In the genomic region with DNA sequence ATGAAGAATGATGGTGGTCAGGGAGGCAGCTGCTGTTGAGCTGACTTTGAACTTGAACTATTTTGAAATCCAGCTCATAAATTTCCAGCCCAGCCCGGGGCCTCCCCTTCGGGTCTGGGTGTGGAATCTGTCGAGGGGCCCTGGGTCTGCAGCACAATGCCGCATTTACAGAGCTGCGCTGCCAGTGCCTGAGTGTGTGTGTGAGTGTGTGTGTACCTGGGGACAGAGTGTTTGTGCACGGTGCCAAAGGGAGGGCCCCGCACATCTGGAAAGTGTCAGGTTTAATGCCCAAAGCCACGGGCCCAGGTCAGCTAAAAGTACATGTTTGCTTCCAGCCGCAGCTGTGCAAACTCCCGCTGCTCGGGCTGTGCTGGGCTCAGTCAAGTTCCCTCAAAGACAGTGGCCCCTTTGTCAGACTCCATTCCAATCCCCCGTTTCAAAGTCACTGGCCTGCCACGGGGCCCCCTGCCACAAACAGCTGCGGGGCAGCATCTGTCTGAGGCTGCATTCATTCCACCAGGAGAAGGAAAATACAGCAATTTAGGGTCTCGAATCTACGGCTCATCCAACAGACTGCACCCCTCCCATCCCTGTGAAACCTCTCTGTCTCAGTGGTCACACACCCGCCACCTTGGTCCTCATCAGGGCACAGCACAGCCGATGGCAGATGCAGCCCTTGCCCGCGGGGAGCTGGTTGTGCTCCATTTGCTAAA, we compare ENCODE assay signal across 18 cellular contexts. TPM values are rescaled to one million over a fixed set of nuclear protein-coding genes. Genes with fewer than 3 reads are reported as not detected.
DNase-seq lines count a peak whose midpoint lies in the region; ATAC-seq and TF ChIP-seq lines count a peak whose summit lies in the region.
"Had no signal": no experiment of that assay in that cellular context is flagged by ENCODE, and none has a peak within 500 bp of the region (broad histone marks: within the 10 kb centered on the region; RNA-seq: fewer than 3 reads in every experiment).

No MANE protein-coding gene starts in this region.

- H3K36me3 ChIP-seq in KOPT-K1 (ENCODE audit: insufficient read depth, low read length) (no peaks in the 10 kb centered on the region), SJCRH30 (no peaks in the 10 kb centered on the region), hepatocyte (replicated peaks; ENCODE audit: insufficient read depth, low read depth) (no peaks in the 10 kb centered on the region), heart left ventricle (no peaks in the 10 kb centered on the region)
- H3K36me3 ChIP-seq: uterus had no signal

- DNase-seq in SJCRH30 = peak; percentile 95 to 97
- DNase-seq in hepatocyte (ENCODE audit: low spot score) = peak; percentile 55
- DNase-seq in sciatic nerve (ENCODE audit: low spot score) = peak; percentile 75
- no peak for DNase-seq in activated gamma-delta T cell (lab: John Stamatoyannopoulos, UW)
- DNase-seq in heart left ventricle = no peak
- DNase-seq in NCI-H1105 (lab: John Stamatoyannopoulos, UW) = no peak
- DNase-seq: activated CD4-positive, alpha-beta T cell treated with anti-CD3 and anti-CD28 coated beads for 4 hours; activated T-cell treated with anti-CD3 and anti-CD28 coated beads, Interleukin-2, amount 50 U/mL, for 72 hours; AML-193; aorta; NCI-H2081 treated with DMSO at 0.1 percent for 48 hours; stimulated activated CD4-positive, alpha-beta T cell treated with anti-CD3 and anti-CD28 coated beads, Interleukin-2, amount 100 ng/mL, for 24 hours; T-cell had no signal

- H3K4me1 ChIP-seq in SJCRH30 (peaks cover 36% of the 10 kb centered on the region), hepatocyte (ENCODE audit: insufficient read depth) (peaks cover 29% of the 10 kb centered on the region), heart left ventricle (peaks cover 0 to 12% (median 0%) of the 10 kb centered on the region in 12 donors)
- H3K4me1 ChIP-seq: uterus had no signal

- H4K20me1 ChIP-seq in hepatocyte (ENCODE audit: insufficient read depth, poor library complexity, severe bottlenecking) = no peaks in the 10 kb centered on the region

- ATAC-seq in sciatic nerve = peak; percentile 91
- no peak for ATAC-seq in HG02759 (IDR thresholded peaks at IDR 0.05; ENCODE audit: unreplicated experiment)
- no peak for ATAC-seq in heart left ventricle
- ATAC-seq: activated T-cell treated with anti-CD3 and anti-CD28 coated beads, Interleukin-2, amount 50 U/mL, for 72 hours; GM12878; K562; T-cell had no signal

- H3K27me3 ChIP-seq in SJCRH30 (no peaks in the 10 kb centered on the region), hepatocyte (no peaks in the 10 kb centered on the region), heart left ventricle (peaks cover 0 to 26% (median 6%) of the 10 kb centered on the region in 9 donors)
- H3K27me3 ChIP-seq: uterus had no signal

- H3K27ac ChIP-seq in KOPT-K1 (ENCODE audit: low read depth, low read length, poor library complexity, severe bottlenecking) (peak overlapping the region; percentile 40), SJCRH30 (peak overlapping the region; percentile 96), hepatocyte (peak overlapping the region; percentile 55), heart left ventricle (no peak overlapping the region)
- H3K27ac ChIP-seq: uterus had no signal

- TF ChIP-seq CTCF in hepatocyte (IDR thresholded peaks at IDR 0.05; ENCODE audit: poor library complexity) = no peak
- no peak for TF ChIP-seq CTCF in heart left ventricle (IDR thresholded peaks at IDR 0.05)

- H3K4me3 ChIP-seq in SJCRH30 (peak overlapping the region; percentile 28), hepatocyte (no peak overlapping the region), heart left ventricle (no peak overlapping the region)
- H3K4me3 ChIP-seq: GM12878, K562, uterus had no signal

- H3K4me2 ChIP-seq in hepatocyte = peak overlapping the region; percentile 39

- no peak overlapping the region for H2AFZ ChIP-seq in hepatocyte

- H3K9me3 ChIP-seq in KOPT-K1 (ENCODE audit: insufficient read depth, low read length, poor library complexity, severe bottlenecking) = no peaks in the 10 kb centered on the region
- no peaks in the 10 kb centered on the region for H3K9me3 ChIP-seq in SJCRH30 (replicated peaks)
- H3K9me3 ChIP-seq in hepatocyte (ENCODE audit: low read depth) = no peaks in the 10 kb centered on the region
- H3K9me3 ChIP-seq in heart left ventricle = peaks cover 0 to 6% (median 0%) of the 10 kb centered on the region in 12 donors

- no peak for TF ChIP-seq POLR2A in heart left ventricle (IDR thresholded peaks at IDR 0.05)

- no peaks in the 10 kb centered on the region for H3K9me2 ChIP-seq in hepatocyte (replicated peaks; ENCODE audit: insufficient read depth)

- intact Hi-C loops in sciatic nerve (cut with DNase I) = no loop called here
- intact Hi-C loops in heart left ventricle (cut with DNase I) = no loop called here

- H3K79me2 ChIP-seq in hepatocyte = no peaks in the 10 kb centered on the region

- WGBS in hepatocyte (ENCODE audit: low lambda C conversion rate, missing lambda C conversion rate) = 31% methylated on average over 20 of the region's 20 CpGs
- 80 to 87% (median 83%) methylated on average over 18 to 20 of the region's 20 CpGs for WGBS in heart left ventricle, 4 donors

RNA-seq across cellular contexts. Expression of a gene that starts 16.3 kb away (rescaled TPM):
- 56.4 and 57.2 TPM in 2 replicates for total RNA-seq in SJCRH30 (2014; rRNA removed; shearing (Covaris generic))
- total RNA-seq in hepatocyte (57.8 and 62.8 TPM in 2 replicates), sciatic nerve (28.1 TPM), heart left ventricle (under 1 TPM in 4 of 9 donors, not detected in 5; 0.17 to 0.63 (median 0.27) TPM)
- polyA plus RNA-seq in hepatocyte (54.1 and 67.8 TPM in 2 replicates), heart left ventricle (under 1 TPM; 0.06 to 0.11 TPM)
- total RNA-seq: activated T-cell treated with anti-CD3 and anti-CD28 coated beads, Interleukin-2, amount 50 U/mL, for 72 hours; GM12878; K562; T-cell had no signal
- polyA plus RNA-seq: K562 had no signal

Comparison
In these comparisons a context has a peak if more than half of its experiments do, and no peak if none do; other contexts are left out.
1. H3K27ac ChIP-seq: peak in KOPT-K1 (single experiment), SJCRH30 (single experiment) and hepatocyte (single experiment); none in heart left ventricle (0 of 12).
2. DNase-seq: peak in SJCRH30 (2 of 2), hepatocyte (single experiment) and sciatic nerve (single experiment); none in activated gamma-delta T cell (single experiment), heart left ventricle (0 of 5) and NCI-H1105 (single experiment).
3. RNA of a gene that starts 16.3 kb away (total RNA-seq): 57.8 to 62.8 TPM in hepatocyte, 56.4 to 57.2 TPM in SJCRH30 and 28.1 TPM in sciatic nerve (single experiment); 0.17 to 0.63 TPM in heart left ventricle; every median in the first group is over 10 times any median in the second.